In the genomic region with DNA sequence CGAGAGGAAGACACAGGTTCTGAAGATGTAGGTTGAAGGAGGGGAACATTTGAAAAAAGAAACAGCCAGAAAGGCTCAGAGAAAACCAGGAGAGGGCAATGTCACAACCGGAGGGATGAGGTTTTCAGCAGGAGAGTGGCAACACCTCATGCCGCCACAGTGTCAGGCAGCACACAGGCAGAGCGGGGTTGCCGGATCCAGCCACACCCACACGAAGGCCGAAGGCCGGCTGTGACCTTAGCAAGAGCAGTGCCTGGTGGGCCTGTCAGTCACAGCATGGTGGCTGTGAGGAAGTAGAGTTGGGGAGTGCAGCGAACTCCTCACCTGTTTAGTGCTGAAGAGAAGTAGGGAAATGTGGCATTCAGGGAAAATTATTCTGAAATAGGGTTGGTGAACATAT, we compare ENCODE assay signal across 24 cellular contexts.
"Had no signal": no experiment of that assay in that cellular context is flagged by ENCODE, and none has a peak within 500 bp of the region (broad histone marks: within the 10 kb centered on the region; RNA-seq: fewer than 3 reads in every experiment).

No MANE protein-coding gene starts in this region.

- H3K4me1 Mint-ChIP-seq: neural crest cell had no signal

- H3K36me3 ChIP-seq: ovary had no signal

- H3K4me2 ChIP-seq: smooth muscle cell had no signal

- H3K27ac Mint-ChIP-seq: type B pancreatic cell had no signal

- H3K4me3 Mint-ChIP-seq: neural crest cell; stimulated activated effector memory CD8-positive, alpha-beta T cell treated with anti-CD3 and anti-CD28 coated beads, Interleukin-12 subunit alpha, Interleukin-12 subunit beta, amount 100 ng/mL, for 72 hours; type B pancreatic cell had no signal

- H3K27ac ChIP-seq: dorsolateral prefrontal cortex, gastrocnemius medialis, heart right ventricle, ovary, suprapubic skin, thyroid gland had no signal

- H3K27me3 Mint-ChIP-seq: naive thymus-derived CD4-positive, alpha-beta T cell; type B pancreatic cell had no signal

- H3K9me3 ChIP-seq: gastrocnemius medialis, ovary, thyroid gland had no signal

- FAIRE-seq: urothelium cell line had no signal

- H3K27me3 ChIP-seq: dorsolateral prefrontal cortex, gastrocnemius medialis, heart right ventricle, ovary, suprapubic skin, thyroid gland had no signal

- H3K4me3 ChIP-seq: dorsolateral prefrontal cortex, gastrocnemius medialis, heart right ventricle, lung, ovary, smooth muscle cell, suprapubic skin, thyroid gland had no signal

- ATAC-seq: esophagus mucosa; gastrocnemius medialis; heart right ventricle; left colon; left ventricle myocardium superior; naive thymus-derived CD4-positive, alpha-beta T cell; right cardiac atrium; stimulated activated effector memory CD8-positive, alpha-beta T cell treated with anti-CD3 and anti-CD28 coated beads, Interleukin-12 subunit alpha, Interleukin-12 subunit beta, amount 100 ng/mL, for 72 hours; stimulated activated naive CD8-positive, alpha-beta T cell treated with anti-CD3 and anti-CD28 coated beads, Interleukin-15, Interleukin-2, amounts not matched to agents 100 U/mL and 50 U/mL, for 24 hours had no signal

- H3K4me1 ChIP-seq: suprapubic skin, thyroid gland had no signal

- DNase-seq: cortex of kidney; dorsolateral prefrontal cortex; effector CD8-positive, alpha-beta T cell; gastrocnemius medialis; heart right ventricle; hypothalamus; left colon; left ventricle myocardium superior; naive thymus-derived CD4-positive, alpha-beta T cell; nucleus accumbens; ovary; right cardiac atrium; stimulated activated CD4-positive, alpha-beta T cell treated with anti-CD3 and anti-CD28 coated beads, Interleukin-4, amount 100 ng/mL, for 1 hour; stimulated activated CD8-positive, alpha-beta memory T cell treated with anti-CD3 and anti-CD28 coated beads, Interleukin-4, amount 100 ng/mL, for 48 hours; stimulated activated naive CD8-positive, alpha-beta T cell treated with anti-CD3 and anti-CD28 coated beads, Interleukin-15, Interleukin-2, amounts not matched to agents 100 U/mL and 50 U/mL, for 24 hours; thyroid gland had no signal
